15 cellular contexts compared by ENCODE assay signal in genomic region chr1:40313329-40313957, GRCh38. TPM values are rescaled to one million over a fixed set of nuclear protein-coding genes. Genes with fewer than 3 reads are reported as not detected.
DNase-seq lines count a peak whose midpoint lies in the region; ATAC-seq, FAIRE-seq and TF ChIP-seq lines count a peak whose summit lies in the region.
"Had no signal": no experiment of that assay in that cellular context is flagged by ENCODE, and none has a peak within 500 bp of the region (broad histone marks: within the 10 kb centered on the region; RNA-seq: fewer than 3 reads in every experiment).

No MANE protein-coding gene starts in this region.

- peaks cover 29% of the 10 kb centered on the region for H3K4me1 Mint-ChIP-seq in activated CD8-positive, alpha-beta T cell treated with anti-CD3 and anti-CD28 coated beads for 36 hours (ENCODE audit: low read depth)
- peaks cover 43% of the 10 kb centered on the region for H3K4me1 Mint-ChIP-seq in activated CD8-positive, alpha-beta T cell treated with anti-CD3 and anti-CD28 coated beads, Interleukin-2, amount 10 ng/mL, durations not matched to agents 7 days and 5 days (ENCODE audit: low read depth)
- H3K4me1 Mint-ChIP-seq in nephron progenitor cell = peaks cover 40% of the 10 kb centered on the region

- H3K9ac ChIP-seq in IMR-90 (ENCODE audit: low read depth, low read length) = no peak overlapping the region
- H3K9ac ChIP-seq in K562 (ENCODE audit: insufficient read depth in 1 of 2, low read depth in 2 of 2, low read length in 2 of 2) = peak overlapping the region in 1 of 2 experiments; percentile 30; a peak in 1 of 4 replicates

- H3K27ac Mint-ChIP-seq in activated CD8-positive, alpha-beta T cell treated with anti-CD3 and anti-CD28 coated beads for 36 hours = peak overlapping the region; percentile 8
- no peak overlapping the region for H3K27ac Mint-ChIP-seq in activated CD8-positive, alpha-beta T cell treated with anti-CD3 and anti-CD28 coated beads, Interleukin-2, amount 10 ng/mL, durations not matched to agents 7 days and 5 days
- H3K27ac Mint-ChIP-seq in nephron progenitor cell = no peak overlapping the region

- FAIRE-seq in K562 (lab: Jason Lieb, UNC) = peak; percentile 26

- H3K9me3 ChIP-seq in IMR-90 (ENCODE audit: control insufficient read depth, insufficient read depth, low read length) (no peaks in the 10 kb centered on the region), K562 (replicated peaks; ENCODE audit: control insufficient read depth, insufficient read depth, low read depth, low read length) (no peaks in the 10 kb centered on the region), spleen (no peaks in the 10 kb centered on the region)
- H3K9me3 ChIP-seq: heart left ventricle, left lung had no signal

- no peak for TF ChIP-seq CTCF in activated CD8-positive, alpha-beta T cell treated with anti-CD3 and anti-CD28 coated beads for 36 hours (IDR thresholded peaks at IDR 0.05)
- no peak for TF ChIP-seq CTCF in IMR-90 (conservative IDR thresholded peaks at IDR 0.05; ENCODE audit: low read depth, low read length)
- no peak for TF ChIP-seq CTCF in K562 (IDR thresholded peaks at IDR 0.05 in 2 of 3, conservative IDR thresholded peaks at IDR 0.05 in 1 of 3; ENCODE audit: insufficient read depth in 2 of 3, low read depth in 1 of 3, low read length in 3 of 3)
- no peak for TF ChIP-seq CTCF in spleen (IDR thresholded peaks at IDR 0.05 in 8 of 11, conservative IDR thresholded peaks at IDR 0.05 in 3 of 11)
- no peak for TF ChIP-seq CTCF in nephron progenitor cell (IDR thresholded peaks at IDR 0.05)

- BruUV-seq in IMR-90 (replicated peaks; lab: Mats Ljungman, UMichigan) (no TSS peak), K562 (replicated peaks; lab: Mats Ljungman, UMichigan) (no TSS peak)

- 0 out of 2 replicates have a peak overlapping the region, but pooled peaks have one; percentile 16 for H3K4ac ChIP-seq in IMR-90 (ENCODE audit: low read depth, low read length)

- H3K9me1 ChIP-seq in IMR-90 (ENCODE audit: insufficient read depth, low read length) (peaks cover 3% of the 10 kb centered on the region; the same call in 1 of the 2 replicates), K562 (ENCODE audit: control insufficient read depth, insufficient read depth, low read length) (no peaks in the 10 kb centered on the region)

- H3K36me3 ChIP-seq in IMR-90 (ENCODE audit: control insufficient read depth, insufficient read depth, low read length) = no peaks in the 10 kb centered on the region
- H3K36me3 ChIP-seq in K562 (ENCODE audit: control insufficient read depth, insufficient read depth, low read length) = no peaks in the 10 kb centered on the region
- H3K36me3 ChIP-seq in spleen = no peaks in the 10 kb centered on the region
- H3K36me3 ChIP-seq: heart left ventricle, left lung had no signal

- H4K8ac ChIP-seq in IMR-90 (ENCODE audit: low read depth in 2 of 2, low read length in 2 of 2) = no peak overlapping the region

- H2AK9ac ChIP-seq in IMR-90 (replicated peaks; ENCODE audit: low read depth, low read length, poor library complexity) = no peak overlapping the region

- no peak overlapping the region for H2AK5ac ChIP-seq in IMR-90 (ENCODE audit: low read depth, low read length)

- H3K9me3 Mint-ChIP-seq in activated CD8-positive, alpha-beta T cell treated with anti-CD3 and anti-CD28 coated beads for 36 hours = no peaks in the 10 kb centered on the region
- no peaks in the 10 kb centered on the region for H3K9me3 Mint-ChIP-seq in activated CD8-positive, alpha-beta T cell treated with anti-CD3 and anti-CD28 coated beads, Interleukin-2, amount 10 ng/mL, durations not matched to agents 7 days and 5 days (ENCODE audit: insufficient read depth)
- H3K9me3 Mint-ChIP-seq in nephron progenitor cell = no peaks in the 10 kb centered on the region

- H3K27me3 ChIP-seq in IMR-90 (ENCODE audit: control insufficient read depth, insufficient read depth, low read length) = peaks cover 26% of the 10 kb centered on the region
- H3K27me3 ChIP-seq in K562 (ENCODE audit: control insufficient read depth in 2 of 2, insufficient read depth in 2 of 2, low read length in 2 of 2) = no peaks in the 10 kb centered on the region; a peak in 1 of 5 replicates
- peaks cover 0 to 31% (median 22%) of the 10 kb centered on the region in 7 donors for H3K27me3 ChIP-seq in spleen (replicated peaks in 1 of 7)

- no peak overlapping the region for H3K23ac ChIP-seq in IMR-90 (ENCODE audit: low read depth, low read length)

- no peak overlapping the region for H2BK20ac ChIP-seq in IMR-90 (ENCODE audit: low read depth, low read length)

- H3K27me3 Mint-ChIP-seq in activated CD8-positive, alpha-beta T cell treated with anti-CD3 and anti-CD28 coated beads for 36 hours = peaks cover 9% of the 10 kb centered on the region
- H3K27me3 Mint-ChIP-seq in activated CD8-positive, alpha-beta T cell treated with anti-CD3 and anti-CD28 coated beads, Interleukin-2, amount 10 ng/mL, durations not matched to agents 7 days and 5 days (ENCODE audit: low read depth) = peaks cover 21% of the 10 kb centered on the region
- peaks cover 43% of the 10 kb centered on the region for H3K27me3 Mint-ChIP-seq in nephron progenitor cell (ENCODE audit: low read depth, poor library complexity)

- peak; percentile 22 for DNase-seq in activated CD8-positive, alpha-beta T cell treated with anti-CD3 and anti-CD28 coated beads for 36 hours
- DNase-seq in activated CD8-positive, alpha-beta T cell treated with anti-CD3 and anti-CD28 coated beads, Interleukin-2, amount 10 ng/mL, durations not matched to agents 7 days and 5 days = no peak
- DNase-seq in IMR-90 = no peak
- DNase-seq in K562 (ENCODE audit: extremely low read depth in 1 of 4, low spot score in 3 of 4) = peak in 2 of 4 experiments; percentile 17 to 31
- peak; percentile 81 for DNase-seq in spleen
- no peak for DNase-seq in nephron progenitor cell
- DNase-seq: ACHN; activated naive CD4-positive, alpha-beta T cell treated with Interleukin-2 at 50 U/mL for 16 hours; DMS79; heart left ventricle; left lung; NCI-H2227 treated with DMSO at 0.1 percent for 48 hours; stimulated activated CD4-positive, alpha-beta T cell treated with anti-CD3 and anti-CD28 coated beads, Interleukin-1b, Interleukin-23, amount 100 ng/mL, for 48 hours had no signal

- no peak overlapping the region for H3K27ac ChIP-seq in IMR-90 (ENCODE audit: insufficient read depth, low read length)
- H3K27ac ChIP-seq in K562 (ENCODE audit: extremely low read depth, low read depth, low read length) = no peak overlapping the region
- peak overlapping the region in 1 of 8 donors; percentile 66 for H3K27ac ChIP-seq in spleen
- H3K27ac ChIP-seq: heart left ventricle, left lung had no signal

- no peak overlapping the region for H3K56ac ChIP-seq in IMR-90 (ENCODE audit: extremely low read depth, insufficient read depth, low read length)

- TF ChIP-seq RAD21 in IMR-90 (IDR thresholded peaks at IDR 0.05; ENCODE audit: low read length) (no peak), K562 (CRISPR knock-in tag; conservative IDR thresholded peaks at IDR 0.05 in 1 of 2, IDR thresholded peaks at IDR 0.05 in 1 of 2) (no peak)

- dilution Hi-C loops in IMR-90 (cut with HindIII; ENCODE audit: low sequenced_read_pairs, unreplicated experiment) = no loop called here

- no peak for ATAC-seq in activated CD8-positive, alpha-beta T cell treated with anti-CD3 and anti-CD28 coated beads for 36 hours
- no peak for ATAC-seq in activated CD8-positive, alpha-beta T cell treated with anti-CD3 and anti-CD28 coated beads, Interleukin-2, amount 10 ng/mL, durations not matched to agents 7 days and 5 days
- no peak for ATAC-seq in IMR-90 (ENCODE audit: low read depth)
- no peak for ATAC-seq in K562
- no peak for ATAC-seq in HG03175 (IDR thresholded peaks at IDR 0.05; ENCODE audit: unreplicated experiment)
- no peak for ATAC-seq in HG02973 (IDR thresholded peaks at IDR 0.05; ENCODE audit: unreplicated experiment)
- ATAC-seq: heart left ventricle, left lung had no signal

- intact Hi-C loops in activated CD8-positive, alpha-beta T cell treated with anti-CD3 and anti-CD28 coated beads for 36 hours (cut with micrococcal nuclease) = loop anchor here (10.0 kb wide), 2 partner anchors 91 to 159 kb away; no protein-coding TSS in a partner anchor
- intact Hi-C loops in IMR-90 (cut with micrococcal nuclease) (no loop called here), K562 (cut with micrococcal nuclease) (no loop called here), spleen (cut with DNase I; ENCODE audit: low total_unique reads) (no loop called here)

- no peak overlapping the region; the same call in 1 of the 2 replicates for H4K5ac ChIP-seq in IMR-90 (ENCODE audit: low read depth, low read length)

- H3K4me2 ChIP-seq in IMR-90 (ENCODE audit: low read depth, low read length) (no peak overlapping the region), K562 (ENCODE audit: insufficient read depth, low read length) (no peak overlapping the region)

- no peaks in the 10 kb centered on the region for H3K79me2 ChIP-seq in K562 (ENCODE audit: control insufficient read depth, insufficient read depth, low read length)

- in situ Hi-C loops in IMR-90 (cut with MboI; ENCODE audit: low sequenced_read_pairs) (no loop called here), K562 (cut with MboI) (no loop called here)

- H3K4me3 Mint-ChIP-seq in activated CD8-positive, alpha-beta T cell treated with anti-CD3 and anti-CD28 coated beads for 36 hours = no peak overlapping the region
- H3K4me3 Mint-ChIP-seq in activated CD8-positive, alpha-beta T cell treated with anti-CD3 and anti-CD28 coated beads, Interleukin-2, amount 10 ng/mL, durations not matched to agents 7 days and 5 days = no peak overlapping the region
- no peak overlapping the region for H3K4me3 Mint-ChIP-seq in nephron progenitor cell

- no peak overlapping the region; the same call in 1 of the 2 replicates for H3K14ac ChIP-seq in IMR-90 (replicated peaks; ENCODE audit: low read depth, low read length)

- H4K20me1 ChIP-seq in IMR-90 (ENCODE audit: insufficient read depth, low read length) (no peaks in the 10 kb centered on the region), K562 (replicated peaks; ENCODE audit: control insufficient read depth, insufficient read depth, low read length) (no peaks in the 10 kb centered on the region)

- TF ChIP-seq EP300 in K562 (IDR thresholded peaks at IDR 0.05; ENCODE audit: low read length) = no peak

- H2AFZ ChIP-seq in IMR-90 (replicated peaks; ENCODE audit: low read length, poor library complexity) (no peak overlapping the region), K562 (ENCODE audit: low read depth, low read length) (no peak overlapping the region)

- CTCF ChIA-PET in activated CD8-positive, alpha-beta T cell treated with anti-CD3 and anti-CD28 coated beads for 36 hours (lab: Charles Lee) = interaction anchor here (1.8 to 5.3 kb wide), 4 partner anchors 24 to 169 kb away, joined by 8 to 108 read pairs (median 49); no protein-coding TSS in a partner anchor
- CTCF ChIA-PET in activated CD8-positive, alpha-beta T cell treated with anti-CD3 and anti-CD28 coated beads, Interleukin-2, amount 10 ng/mL, durations not matched to agents 7 days and 5 days (lab: Charles Lee) = interaction anchor here (1.8 to 12.0 kb wide), 5 partner anchors 25 to 237 kb away, joined by 9 to 191 read pairs (median 42); no protein-coding TSS in a partner anchor
- CTCF ChIA-PET in IMR-90 (lab: Yijun Ruan, JAX) (interaction anchor here (1.1 kb wide), 1 partner anchor 170 kb away, joined by 3 read pairs; no protein-coding TSS in a partner anchor), K562 (lab: Yijun Ruan, JAX; ENCODE audit: low intra/inter-chr PET ratio) (interaction anchor here (0.6 kb wide), 1 partner anchor 229 kb away, joined by 3 read pairs; no protein-coding TSS in a partner anchor)

- no peaks in the 10 kb centered on the region for H3K36me3 Mint-ChIP-seq in activated CD8-positive, alpha-beta T cell treated with anti-CD3 and anti-CD28 coated beads for 36 hours (ENCODE audit: low read depth)
- H3K36me3 Mint-ChIP-seq in activated CD8-positive, alpha-beta T cell treated with anti-CD3 and anti-CD28 coated beads, Interleukin-2, amount 10 ng/mL, durations not matched to agents 7 days and 5 days (ENCODE audit: low read depth) = no peaks in the 10 kb centered on the region
- H3K36me3 Mint-ChIP-seq in nephron progenitor cell (ENCODE audit: low read depth) = no peaks in the 10 kb centered on the region

- H4K91ac ChIP-seq in IMR-90 (ENCODE audit: insufficient read depth, low read depth, low read length) = no peak overlapping the region

- H3K79me1 ChIP-seq in IMR-90 (ENCODE audit: low read depth in 1 of 2, low read length in 2 of 2) = no peaks in the 10 kb centered on the region

- H3K18ac ChIP-seq in IMR-90 (ENCODE audit: low read depth, low read length) = no peak overlapping the region

- H3K4me1 ChIP-seq in IMR-90 (ENCODE audit: control insufficient read depth, insufficient read depth, low read length) = peaks cover 13% of the 10 kb centered on the region; the same call in 1 of the 2 replicates
- peaks cover 29 to 62% of the 10 kb centered on the region in 2 experiments for H3K4me1 ChIP-seq in K562 (replicated peaks in 1 of 2; ENCODE audit: control insufficient read depth in 2 of 2, insufficient read depth in 2 of 2, low read length in 2 of 2)
- H3K4me1 ChIP-seq in spleen = peaks cover 30 to 62% (median 60%) of the 10 kb centered on the region in 6 donors

- H3K4me3 ChIP-seq in IMR-90 (ENCODE audit: insufficient read depth, low read depth, low read length) (no peak overlapping the region), K562 (no peak overlapping the region), spleen (no peak overlapping the region)
- H3K4me3 ChIP-seq: heart left ventricle, left lung had no signal

- POLR2A ChIA-PET in activated CD8-positive, alpha-beta T cell treated with anti-CD3 and anti-CD28 coated beads for 36 hours (lab: Charles Lee) = interaction anchor here (0.7 kb wide), 1 partner anchor 72 kb away, joined by 4 read pairs; no protein-coding TSS in a partner anchor
- POLR2A ChIA-PET in activated CD8-positive, alpha-beta T cell treated with anti-CD3 and anti-CD28 coated beads, Interleukin-2, amount 10 ng/mL, durations not matched to agents 7 days and 5 days (lab: Charles Lee) = interaction anchor here (1.4 kb wide), 1 partner anchor 61 kb away, joined by 4 read pairs; no protein-coding TSS in a partner anchor
- POLR2A ChIA-PET in IMR-90 (lab: Charles Lee; ENCODE audit: unreplicated experiment) = no interaction called here
- POLR2A ChIA-PET in K562 (lab: Yijun Ruan, JAX) = interaction anchor here (1.2 kb wide), 1 partner anchor 325 kb away, joined by 3 read pairs; no protein-coding TSS in a partner anchor

- TF ChIP-seq POLR2A in IMR-90 (IDR thresholded peaks at IDR 0.05; ENCODE audit: low read depth, low read length) = no peak
- no peak for TF ChIP-seq POLR2A in K562 (conservative IDR thresholded peaks at IDR 0.05)
- no peak for TF ChIP-seq POLR2A in spleen (IDR thresholded peaks at IDR 0.05)

- H2BK120ac ChIP-seq in IMR-90 (ENCODE audit: low read depth, low read length) = no peak overlapping the region

- H2BK15ac ChIP-seq in IMR-90 (ENCODE audit: low read depth, low read length) = peak overlapping the region; percentile 41; the same call in 1 of the 3 replicates

- 86% methylated on average over 1 of the region's 5 CpGs; no CpG with 5 or more reads in 1 of the 2 experiments for WGBS in IMR-90 (ENCODE audit: extremely low coverage in 2 of 2, insufficient read length in 1 of 2), 2 experiments
- WGBS in K562 (ENCODE audit: insufficient coverage, low coverage, missing lambda C conversion rate) = 63% methylated on average over 5 of the region's 5 CpGs
- 59 to 78% (median 73%) methylated on average over 5 of the region's 5 CpGs for WGBS in spleen, 5 donors

- no peak overlapping the region for H2BK5ac ChIP-seq in IMR-90 (ENCODE audit: low read depth, low read length, poor library complexity, severe bottlenecking)

RNA-seq across cellular contexts. Expression of gene COL9A2, which starts 3.6 kb away (rescaled TPM):
- total RNA-seq in activated CD8-positive, alpha-beta T cell treated with anti-CD3 and anti-CD28 coated beads for 36 hours = 1 to 10 TPM; 4.3 to 5.4 TPM
- 1 to 10 TPM; 2.4 to 2.5 TPM for total RNA-seq in activated CD8-positive, alpha-beta T cell treated with anti-CD3 and anti-CD28 coated beads, Interleukin-2, amount 10 ng/mL, durations not matched to agents 7 days and 5 days
- total RNA-seq in IMR-90 (2012; rRNA removed) (0.56 and 0.90 TPM in 2 replicates), K562 (2014; rRNA removed) (0.90 and 0.95 TPM in 2 replicates), K562 (2014; rRNA removed; fragmentation: Illumina TruSeq; extraction: Trizol) (0.06 and 0.15 TPM in 2 replicates), K562 (2015; rRNA removed; fragmentation: Illumina TruSeq; extraction: Trizol) (0.60 and 0.72 TPM in 2 replicates), K562 (2021) (0.47 and 0.72 TPM in 2 replicates), spleen (10 to 100 TPM in 2 of 7 donors, 1 to 10 TPM in 5; 3.1 to 16.0 (median 6.2) TPM)
- polyA plus RNA-seq in IMR-90 (2012; rRNA removed) (1.3 and 1.6 TPM in 2 replicates), K562 (2011; rRNA removed) (0.31 and 0.45 TPM in 2 replicates), K562 (2014; fragmentation: Illumina TruSeq; extraction: Trizol) (0.24 and 0.54 TPM in 2 replicates), K562 (2014; fragmentation: Nextera tagmentation; extraction: Ambion mirVana) (under 1 TPM; 0.03 TPM), K562 (2014; rRNA removed) (1.5 and 2.2 TPM in 2 replicates), spleen (10 to 100 TPM in 2 of 3 donors, 1 to 10 TPM in 1; 9.1 to 17.8 (median 10.1) TPM)
- 1.1 and 1.3 TPM in 2 replicates for polyA plus RNA-seq in IMR-90 (2012; cell fraction: cytosol; rRNA removed)
- polyA plus RNA-seq in IMR-90 (2012; cell fraction: nucleus; rRNA removed; ENCODE audit: low replicate concordance) = 6.1 and 8.7 TPM in 2 replicates
- total RNA-seq in K562 (2011; cell fraction: chromatin; rRNA removed; ENCODE audit: low replicate concordance) = 0.58 and 1.9 TPM in 2 replicates
- 0.53 and 1.3 TPM in 2 replicates for total RNA-seq in K562 (2011; cell fraction: nucleolus; rRNA removed)
- total RNA-seq in K562 (2011; cell fraction: nucleoplasm; rRNA removed) = 0.73 and 1.1 TPM in 2 replicates
- 0.46 and 0.47 TPM in 2 replicates for polyA plus RNA-seq in K562 (2011; cell fraction: cytosol; rRNA removed)
- 3.7 and 4.4 TPM in 2 replicates for polyA plus RNA-seq in K562 (2011; cell fraction: nucleus; rRNA removed)
- polyA plus RNA-seq in K562 (2012) = 0.78 and 3.8 TPM in 2 replicates
- 0.11 and 0.30 TPM in 2 replicates for polyA minus RNA-seq in K562 (2011; rRNA and poly(A)+ RNA removed)
- polyA minus RNA-seq in K562 (2011; cell fraction: cytosol; rRNA and poly(A)+ RNA removed) = 1.6 TPM in 1 of 2 replicates, not detected in the other
- polyA minus RNA-seq in K562 (2011; cell fraction: nucleus; rRNA and poly(A)+ RNA removed) = 0.13 and 1.4 TPM in 2 replicates

RNA-seq across cellular contexts. Expression of gene ZMPSTE24, which starts 55.4 kb away (rescaled TPM):
- total RNA-seq in activated CD8-positive, alpha-beta T cell treated with anti-CD3 and anti-CD28 coated beads for 36 hours = 10 to 100 TPM; 20.1 to 21.2 TPM
- total RNA-seq in activated CD8-positive, alpha-beta T cell treated with anti-CD3 and anti-CD28 coated beads, Interleukin-2, amount 10 ng/mL, durations not matched to agents 7 days and 5 days = 10 to 100 TPM; 28.9 to 29.8 TPM
- total RNA-seq in IMR-90 (2012; rRNA removed) = 28.9 and 90.8 TPM in 2 replicates
- polyA plus RNA-seq in IMR-90 (2012; rRNA removed) = 17.7 and 21.0 TPM in 2 replicates
- 3.1 and 3.9 TPM in 2 replicates for polyA plus RNA-seq in IMR-90 (2012; cell fraction: cytosol; rRNA removed)
- 1.7 and 7.1 TPM in 2 replicates for polyA plus RNA-seq in IMR-90 (2012; cell fraction: nucleus; rRNA removed; ENCODE audit: low replicate concordance)
- total RNA-seq in K562 (2011; cell fraction: chromatin; rRNA removed; ENCODE audit: low replicate concordance) = 31.5 and 69.9 TPM in 2 replicates
- 36.2 and 41.8 TPM in 2 replicates for total RNA-seq in K562 (2011; cell fraction: nucleolus; rRNA removed)
- total RNA-seq in K562 (2011; cell fraction: nucleoplasm; rRNA removed) = 53.6 and 61.9 TPM in 2 replicates
- 45.0 and 45.6 TPM in 2 replicates for total RNA-seq in K562 (2014; rRNA removed)
- 74.4 and 86.4 TPM in 2 replicates for total RNA-seq in K562 (2014; rRNA removed; fragmentation: Illumina TruSeq; extraction: Trizol)
- 62.7 and 68.8 TPM in 2 replicates for total RNA-seq in K562 (2015; rRNA removed; fragmentation: Illumina TruSeq; extraction: Trizol)
- total RNA-seq in K562 (2021) = 51.2 and 53.3 TPM in 2 replicates
- 28.1 and 30.7 TPM in 2 replicates for polyA plus RNA-seq in K562 (2011; rRNA removed)
- 6.8 and 14.9 TPM in 2 replicates for polyA plus RNA-seq in K562 (2011; cell fraction: cytosol; rRNA removed)
- 7.0 and 8.9 TPM in 2 replicates for polyA plus RNA-seq in K562 (2011; cell fraction: nucleus; rRNA removed)
- 22.3 and 37.2 TPM in 2 replicates for polyA plus RNA-seq in K562 (2012)
- 53.2 and 64.3 TPM in 2 replicates for polyA plus RNA-seq in K562 (2014; fragmentation: Illumina TruSeq; extraction: Trizol)
- 10 to 100 TPM; 73.5 to 75.9 TPM for polyA plus RNA-seq in K562 (2014; fragmentation: Nextera tagmentation; extraction: Ambion mirVana)
- polyA plus RNA-seq in K562 (2014; rRNA removed) = 39.0 and 39.1 TPM in 2 replicates
- polyA minus RNA-seq in K562 (2011; rRNA and poly(A)+ RNA removed) = 41.5 and 48.6 TPM in 2 replicates
- 33.5 and 34.7 TPM in 2 replicates for polyA minus RNA-seq in K562 (2011; cell fraction: cytosol; rRNA and poly(A)+ RNA removed)
- 9.4 and 16.2 TPM in 2 replicates for polyA minus RNA-seq in K562 (2011; cell fraction: nucleus; rRNA and poly(A)+ RNA removed)
- 10 to 100 TPM; 20.4 to 33.3 (median 25.2) TPM for total RNA-seq in spleen
- polyA plus RNA-seq in spleen = 10 to 100 TPM in 2 of 3 donors, 1 to 10 TPM in 1; 7.9 to 10.9 (median 10.6) TPM

Comparison
In these comparisons a context has a peak if more than half of its experiments do, and no peak if none do; other contexts are left out.
1. DNase-seq: peak in activated CD8-positive, alpha-beta T cell treated with anti-CD3 and anti-CD28 coated beads for 36 hours (single experiment) and spleen (single experiment); none in activated CD8-positive, alpha-beta T cell treated with anti-CD3 and anti-CD28 coated beads, Interleukin-2, amount 10 ng/mL, durations not matched to agents 7 days and 5 days (single experiment), IMR-90 (single experiment) and nephron progenitor cell (single experiment).